In genomic region chr20:48139262-48140041, GRCh38 we compare ENCODE assay signal across 1 cellular context.
TF ChIP-seq lines count a peak whose summit lies in the region.

No MANE protein-coding gene starts in this region.

TF ChIP-seq in K562, 482 proteins besides CTCF, POLR2A, EP300 and RAD21 (continued from another document and continues in another):
- TF ChIP-seq ZBTB11 (CRISPR knock-in tag; IDR thresholded peaks at IDR 0.05) (peak in 2 of 3 experiments; percentile 50 to 90; a peak in 4 of 6 replicates), CEBPG (CRISPR knock-in tag; IDR thresholded peaks at IDR 0.05) (no peak), CEBPG (tag; conservative IDR thresholded peaks at IDR 0.05 in 1 of 2, IDR thresholded peaks at IDR 0.05 in 1 of 2) (peak in 1 of 2 experiments; percentile 73; a peak in 3 of 4 replicates), DMBX1 (CRISPR knock-in tag; IDR thresholded peaks at IDR 0.05; ENCODE audit: borderline replicate concordance) (no peak), ZBED1 (IDR thresholded peaks at IDR 0.05) (no peak), ZBTB1 (CRISPR knock-in tag; IDR thresholded peaks at IDR 0.05; ENCODE audit: borderline replicate concordance, low read depth) (no peak), PATZ1 (CRISPR knock-in tag; IDR thresholded peaks at IDR 0.05; ENCODE audit: borderline replicate concordance) (peak; percentile 100), FOXJ3 (CRISPR knock-in tag; IDR thresholded peaks at IDR 0.05) (no peak), MCM2 (IDR thresholded peaks at IDR 0.05; ENCODE audit: low read depth) (no peak), SMARCA4 (IDR thresholded peaks at IDR 0.05) (no peak), GTF2F1 (IDR thresholded peaks at IDR 0.05; ENCODE audit: low read depth, low read length) (no peak), SAFB2 (IDR thresholded peaks at IDR 0.05; ENCODE audit: borderline replicate concordance, low read depth, low read length, severe bottlenecking) (no peak), TFE3 (CRISPR knock-in tag; IDR thresholded peaks at IDR 0.05) (peak; percentile 85), FOXM1 (IDR thresholded peaks at IDR 0.05; ENCODE audit: low read depth) (no peak), FOXM1 (CRISPR knock-in tag; IDR thresholded peaks at IDR 0.05; ENCODE audit: low read depth) (no peak), ZNF197 (CRISPR knock-in tag; IDR thresholded peaks at IDR 0.05; ENCODE audit: low read depth) (peak; percentile 100), RNF2 (IDR thresholded peaks at IDR 0.05) (peak; percentile 64; the same call in 1 of the 2 replicates), PTBP1 (IDR thresholded peaks at IDR 0.05; ENCODE audit: low read depth, low read length) (no peak), HINFP (tag; conservative IDR thresholded peaks at IDR 0.05; ENCODE audit: low read depth) (0 out of 2 replicates have a peak, but pooled peaks have one; percentile 30), PML (IDR thresholded peaks at IDR 0.05; ENCODE audit: low read length) (no peak), CTBP1 (IDR thresholded peaks at IDR 0.05; ENCODE audit: borderline replicate concordance) (peak; percentile 80), ZNF778 (CRISPR knock-in tag; IDR thresholded peaks at IDR 0.05) (no peak), PHF8 (IDR thresholded peaks at IDR 0.05; ENCODE audit: borderline replicate concordance, low read length) (no peak), TFAM (CRISPR knock-in tag; conservative IDR thresholded peaks at IDR 0.05) (no peak), ZC3H11A (IDR thresholded peaks at IDR 0.05; ENCODE audit: low read depth, low read length) (no peak), MXI1 (IDR thresholded peaks at IDR 0.05; ENCODE audit: low read depth, low read length) (no peak), POLR3G (IDR thresholded peaks at IDR 0.05; ENCODE audit: extremely low read depth, insufficient read length, insufficient replicate concordance) (no peak), BRF2 (IDR thresholded peaks at IDR 0.05; ENCODE audit: borderline replicate concordance, insufficient read depth, insufficient read length) (no peak), TEAD4 (IDR thresholded peaks at IDR 0.05; ENCODE audit: low read length) (peak; percentile 35; the same call in 1 of the 2 replicates), TEAD4 (CRISPR knock-in tag; IDR thresholded peaks at IDR 0.05; ENCODE audit: borderline replicate concordance) (no peak), PURB (CRISPR knock-in tag; IDR thresholded peaks at IDR 0.05; ENCODE audit: low read depth) (no peak), SLC30A9 (CRISPR knock-in tag; IDR thresholded peaks at IDR 0.05) (peak; percentile 93), RBM25 (IDR thresholded peaks at IDR 0.05; ENCODE audit: low read depth, low read length, severe bottlenecking) (no peak), NFRKB (IDR thresholded peaks at IDR 0.05; ENCODE audit: low read depth) (no peak), FOXO4 (CRISPR knock-in tag; IDR thresholded peaks at IDR 0.05) (peak; percentile 94), ETS2 (tag; IDR thresholded peaks at IDR 0.05; ENCODE audit: borderline replicate concordance, poor library complexity, severe bottlenecking) (peak; percentile 76), HSF4 (CRISPR knock-in tag; IDR thresholded peaks at IDR 0.05; ENCODE audit: borderline replicate concordance) (peak; percentile 89; the same call in 1 of the 2 replicates), ZNF707 (CRISPR knock-in tag; conservative IDR thresholded peaks at IDR 0.05) (peak; percentile 79), ZNF354B (CRISPR knock-in tag; IDR thresholded peaks at IDR 0.05) (peak; percentile 99), ZNF41 (CRISPR knock-in tag; conservative IDR thresholded peaks at IDR 0.05) (peak; percentile 100), ZNF76 (CRISPR knock-in tag; IDR thresholded peaks at IDR 0.05; ENCODE audit: borderline replicate concordance) (peak; percentile 100), ZBTB17 (CRISPR knock-in tag; IDR thresholded peaks at IDR 0.05) (peak; percentile 96), GABPB1 (CRISPR knock-in tag; IDR thresholded peaks at IDR 0.05) (no peak), PPARD (CRISPR knock-in tag; IDR thresholded peaks at IDR 0.05) (peak; percentile 87; the same call in 1 of the 2 replicates), MTA3 (IDR thresholded peaks at IDR 0.05; ENCODE audit: borderline replicate concordance) (no peak), MTA2 (IDR thresholded peaks at IDR 0.05; ENCODE audit: low read depth) (no peak), ZNF583 (CRISPR knock-in tag; IDR thresholded peaks at IDR 0.05) (peak; percentile 100), ZNF592 (IDR thresholded peaks at IDR 0.05) (no peak), ZNF24 (IDR thresholded peaks at IDR 0.05) (no peak), ZNF140 (CRISPR knock-in tag; IDR thresholded peaks at IDR 0.05) (peak; percentile 75; the same call in 1 of the 2 replicates), ZNF3 (CRISPR knock-in tag; IDR thresholded peaks at IDR 0.05) (peak; percentile 96), BCLAF1 (IDR thresholded peaks at IDR 0.05; ENCODE audit: borderline replicate concordance in 1 of 2, control insufficient read depth in 1 of 2, low read depth in 2 of 2, low read length in 1 of 2) (no peak)
